ENCODE assay signal across 8 cellular contexts in the genomic region with DNA sequence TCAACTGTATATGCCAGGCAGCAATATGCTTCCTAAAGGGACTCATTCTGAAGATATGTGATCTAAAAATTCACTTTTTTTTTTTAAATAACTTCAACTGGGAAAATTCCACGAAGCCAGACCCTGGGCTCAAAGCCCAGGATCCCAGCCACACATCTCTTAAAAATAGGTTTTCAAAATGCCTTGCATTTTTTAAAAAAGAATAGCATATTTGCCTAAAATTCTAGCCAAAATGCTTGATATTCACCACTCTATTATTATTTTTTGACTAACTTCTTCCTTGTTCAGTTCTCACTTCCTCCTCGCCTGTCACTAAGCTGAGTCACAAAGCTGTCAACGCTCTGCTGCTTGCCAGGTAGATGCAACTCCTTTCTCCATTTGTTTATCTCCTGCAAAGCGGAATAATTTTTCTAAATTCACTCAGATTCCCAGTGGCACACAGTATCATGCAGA. TPM values are rescaled to one million over a fixed set of nuclear protein-coding genes. Genes with fewer than 3 reads are reported as not detected.
DNase-seq lines count a peak whose midpoint lies in the region; ATAC-seq and TF ChIP-seq lines count a peak whose summit lies in the region.

No MANE protein-coding gene starts in this region.

- H3K27me3 ChIP-seq in MM.1S (replicated peaks; ENCODE audit: insufficient read depth, low read length) (no peaks in the 10 kb centered on the region), ovary (no peaks in the 10 kb centered on the region)

- H2AFZ ChIP-seq in MM.1S (ENCODE audit: low read length): no peak overlapping the region

- H3F3A ChIP-seq in MM.1S (ENCODE audit: insufficient read depth, low read length): no peaks in the 10 kb centered on the region

- in situ Hi-C loops in astrocyte of the spinal cord (cut with HindIII; ENCODE audit: low sequenced_read_pairs): no loop called here

- H3K4me1 ChIP-seq in MM.1S (ENCODE audit: low read length) (no peaks in the 10 kb centered on the region), ovary (ENCODE audit: insufficient read depth) (peaks cover 2% of the 10 kb centered on the region)

- no peak for TF ChIP-seq EP300 in ovary (IDR thresholded peaks at IDR 0.05)

- peaks cover 28% of the 10 kb centered on the region for H3K79me2 ChIP-seq in MM.1S (ENCODE audit: low read length)

- H3K36me3 ChIP-seq in MM.1S (replicated peaks; ENCODE audit: insufficient read depth, low read length): no peaks in the 10 kb centered on the region
- no peaks in the 10 kb centered on the region for H3K36me3 ChIP-seq in ovary

- DNase-seq in astrocyte of the spinal cord (ENCODE audit: low read depth, low spot score) (peak; percentile 49), occipital lobe (lab: John Stamatoyannopoulos, UW) (peak; percentile 25), MM.1S (no peak), NCI-H82 treated with DMSO at 0.1 percent for 48 hours (lab: John Stamatoyannopoulos, UW; ENCODE audit: unreplicated experiment) (no peak), NCI-H748 treated with DMSO at 0.1 percent for 48 hours (lab: John Stamatoyannopoulos, UW) (no peak), ovary (no peak)

- H3K4me2 ChIP-seq in MM.1S (ENCODE audit: low read depth, low read length): no peak overlapping the region

- ATAC-seq in GM18519 (IDR thresholded peaks at IDR 0.05; ENCODE audit: low FRiP score, unreplicated experiment) (peak; percentile 84), HG03159 (IDR thresholded peaks at IDR 0.05; ENCODE audit: unreplicated experiment) (peak; percentile 76)

- no peaks in the 10 kb centered on the region for H3K9me2 ChIP-seq in MM.1S (replicated peaks; ENCODE audit: insufficient read depth, low read length)

- 4 to 11% (median 9%) methylated on average over 4 of the region's 4 CpGs for whole genome bisulfite sequencing in ovary, 3 donors

- H3K4me3 ChIP-seq in astrocyte of the spinal cord (ENCODE audit: low read depth, low read length) (no peak overlapping the region), MM.1S (ENCODE audit: low read length) (no peak overlapping the region), ovary (no peak overlapping the region)

- H3K27ac ChIP-seq in MM.1S (ENCODE audit: low read length) (no peak overlapping the region), ovary (no peak overlapping the region)

- H3K9me3 ChIP-seq in MM.1S (replicated peaks; ENCODE audit: insufficient read depth, low read length) (no peaks in the 10 kb centered on the region), ovary (no peaks in the 10 kb centered on the region)

- H3K9ac ChIP-seq in MM.1S (ENCODE audit: low read length): no peak overlapping the region

- TF ChIP-seq CTCF in astrocyte of the spinal cord (IDR thresholded peaks at IDR 0.05; ENCODE audit: low read depth, low read length): no peak
- TF ChIP-seq CTCF in MM.1S (IDR thresholded peaks at IDR 0.05; ENCODE audit: low read length): no peak
- TF ChIP-seq CTCF in ovary (IDR thresholded peaks at IDR 0.05): no peak

- intact Hi-C loops in ovary (cut with DNase I): no loop called here

- no peak for TF ChIP-seq POLR2A in ovary (IDR thresholded peaks at IDR 0.05)

- no peaks in the 10 kb centered on the region for H4K20me1 ChIP-seq in MM.1S (ENCODE audit: insufficient read depth, low read length)

RNA-seq across cellular contexts. Expression of gene VGLL4, which starts 28.0 kb away (rescaled TPM):
- total RNA-seq in occipital lobe: 86.1 TPM
- total RNA-seq in ovary: 100 to 1,000 TPM in 6 of 7 donors, 10 to 100 TPM in 1; 80.5 to 120 (median 106) TPM
- 100 to 1,000 TPM in 1 of 2 donors, 10 to 100 TPM in 1; 73.2 to 110 TPM for polyA plus RNA-seq in ovary

Comparison
In these comparisons a context has a peak if more than half of its experiments do, and no peak if none do; other contexts are left out.
1. DNase-seq: peak in astrocyte of the spinal cord (single experiment) and occipital lobe (single experiment); none in MM.1S (single experiment), NCI-H82 treated with DMSO at 0.1 percent for 48 hours (single experiment), NCI-H748 treated with DMSO at 0.1 percent for 48 hours (single experiment) and ovary (0 of 5).